Comparison of ENCODE assay signal across 1 cellular context in the genomic region with DNA sequence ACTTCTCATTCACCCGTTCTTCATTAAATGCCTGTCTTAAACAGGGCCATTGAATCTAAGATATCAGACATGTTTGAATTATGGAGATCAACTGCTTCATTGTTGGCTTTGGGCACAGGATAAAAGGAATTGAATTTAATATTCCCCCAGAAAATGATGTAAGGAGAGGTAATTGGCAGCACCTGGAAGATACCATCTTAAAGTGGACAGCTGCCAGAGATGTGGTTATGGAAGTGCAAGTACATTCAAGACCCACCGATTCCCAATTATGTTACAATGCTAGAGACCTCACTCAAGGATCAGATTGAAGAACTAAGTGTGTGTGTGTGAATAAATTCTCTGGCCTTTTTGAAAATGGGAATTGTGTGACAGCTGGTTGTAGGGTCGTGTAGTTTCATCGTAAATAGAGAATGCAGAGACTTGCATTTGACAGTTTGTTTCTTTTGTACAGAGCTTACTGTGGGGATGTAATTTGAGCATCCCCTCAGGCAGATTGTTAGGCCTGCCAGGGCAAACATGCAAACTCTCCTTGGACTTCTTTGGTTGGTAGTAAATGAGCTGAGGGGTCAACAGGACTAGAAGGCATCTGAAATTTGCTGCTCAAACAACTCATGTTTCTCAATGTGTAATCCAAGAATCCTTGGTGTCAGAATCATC.
TF ChIP-seq lines count a peak whose summit lies in the region.

No MANE protein-coding gene starts in this region.

TF ChIP-seq in HEK293, 187 proteins besides CTCF, POLR2A, EP300 and RAD21 (continued from another document):
- TF ChIP-seq, protein P1, sequence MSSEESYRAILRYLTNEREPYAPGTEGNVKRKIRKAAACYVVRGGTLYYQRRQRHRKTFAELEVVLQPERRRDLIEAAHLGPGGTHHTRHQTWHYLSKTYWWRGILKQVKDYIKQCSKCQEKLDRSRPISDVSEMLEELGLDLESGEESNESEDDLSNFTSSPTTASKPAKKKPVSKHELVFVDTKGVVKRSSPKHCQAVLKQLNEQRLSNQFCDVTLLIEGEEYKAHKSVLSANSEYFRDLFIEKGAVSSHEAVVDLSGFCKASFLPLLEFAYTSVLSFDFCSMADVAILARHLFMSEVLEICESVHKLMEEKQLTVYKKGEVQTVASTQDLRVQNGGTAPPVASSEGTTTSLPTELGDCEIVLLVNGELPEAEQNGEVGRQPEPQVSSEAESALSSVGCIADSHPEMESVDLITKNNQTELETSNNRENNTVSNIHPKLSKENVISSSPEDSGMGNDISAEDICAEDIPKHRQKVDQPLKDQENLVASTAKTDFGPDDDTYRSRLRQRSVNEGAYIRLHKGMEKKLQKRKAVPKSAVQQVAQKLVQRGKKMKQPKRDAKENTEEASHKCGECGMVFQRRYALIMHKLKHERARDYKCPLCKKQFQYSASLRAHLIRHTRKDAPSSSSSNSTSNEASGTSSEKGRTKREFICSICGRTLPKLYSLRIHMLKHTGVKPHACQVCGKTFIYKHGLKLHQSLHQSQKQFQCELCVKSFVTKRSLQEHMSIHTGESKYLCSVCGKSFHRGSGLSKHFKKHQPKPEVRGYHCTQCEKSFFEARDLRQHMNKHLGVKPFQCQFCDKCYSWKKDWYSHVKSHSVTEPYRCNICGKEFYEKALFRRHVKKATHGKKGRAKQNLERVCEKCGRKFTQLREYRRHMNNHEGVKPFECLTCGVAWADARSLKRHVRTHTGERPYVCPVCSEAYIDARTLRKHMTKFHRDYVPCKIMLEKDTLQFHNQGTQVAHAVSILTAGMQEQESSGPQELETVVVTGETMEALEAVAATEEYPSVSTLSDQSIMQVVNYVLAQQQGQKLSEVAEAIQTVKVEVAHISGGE (tag by site-specific recombination; conservative IDR thresholded peaks at IDR 0.05; ENCODE audit: low read depth) = no peak
TF ChIP-seq in HEK293: peak in this region for 29.
